In the genomic region with DNA sequence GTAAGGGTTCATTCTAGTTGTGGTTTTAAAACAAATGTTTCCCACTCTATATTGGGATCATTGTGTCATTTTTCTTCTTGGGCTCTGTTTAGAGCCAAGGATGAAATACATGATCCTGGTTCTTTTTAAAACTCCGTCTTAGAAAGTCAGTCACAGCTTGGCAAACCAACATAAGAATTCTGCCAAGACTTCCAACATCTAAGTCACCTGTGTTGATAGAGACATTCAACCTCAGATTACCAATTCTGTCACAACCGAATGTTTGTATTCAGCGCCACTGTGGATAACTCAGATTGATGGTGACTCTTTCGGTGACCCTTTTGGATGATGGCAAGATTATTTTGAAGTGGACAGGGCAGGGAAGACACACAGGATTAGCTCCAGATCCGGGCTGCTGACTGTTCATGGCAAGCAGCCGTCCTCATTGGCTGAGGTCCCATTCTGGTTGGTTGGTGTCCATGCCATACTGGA, we compare ENCODE assay signal across 19 cellular contexts.
DNase-seq lines count a peak whose midpoint lies in the region; ATAC-seq, FAIRE-seq and TF ChIP-seq lines count a peak whose summit lies in the region.
"Had no signal": no experiment of that assay in that cellular context is flagged by ENCODE, and none has a peak within 500 bp of the region (broad histone marks: within the 10 kb centered on the region; RNA-seq: fewer than 3 reads in every experiment).

No MANE protein-coding gene starts in this region.

- TF ChIP-seq EP300 in SK-N-SH (IDR thresholded peaks at IDR 0.05; ENCODE audit: borderline replicate concordance in 1 of 2, low read depth in 1 of 2, low read length in 1 of 2): no peak
- TF ChIP-seq EP300 in stomach (IDR thresholded peaks at IDR 0.05): no peak

- no peaks in the 10 kb centered on the region for H3K9me2 ChIP-seq in SK-N-SH

- H3K27me3 ChIP-seq in SK-N-SH (ENCODE audit: insufficient read depth) (no peaks in the 10 kb centered on the region), bronchial epithelial cell (ENCODE audit: control insufficient read depth, insufficient read depth, low read length) (no peaks in the 10 kb centered on the region), stomach (no peaks in the 10 kb centered on the region), vagina (no peaks in the 10 kb centered on the region)
- H3K27me3 ChIP-seq: upper lobe of right lung had no signal

- peaks cover 14% of the 10 kb centered on the region for H3F3A ChIP-seq in SK-N-SH (replicated peaks; ENCODE audit: insufficient read depth)

- H2AFZ ChIP-seq in SK-N-SH (ENCODE audit: low read depth): no peak overlapping the region

- TF ChIP-seq POLR2A in stomach (IDR thresholded peaks at IDR 0.05) (no peak), vagina (IDR thresholded peaks at IDR 0.05) (no peak)

- no peak for FAIRE-seq in bronchial epithelial cell (lab: Jason Lieb, UNC)
- FAIRE-seq: A204.1, H1, small intestine had no signal

- H3K79me2 ChIP-seq in SK-N-SH (ENCODE audit: insufficient read depth): peaks cover 16% of the 10 kb centered on the region; the same call in 1 of the 2 replicates

- CTCF ChIA-PET in SK-N-SH (lab: Yijun Ruan, JAX): no interaction called here

- POLR2A ChIA-PET in SK-N-SH (lab: Yijun Ruan, JAX): no interaction called here

- 90% methylated on average over 6 of the region's 6 CpGs for WGBS in SK-N-SH (ENCODE audit: low lambda C conversion rate)
- 26 to 45% (median 33%) methylated on average over 6 of the region's 6 CpGs for WGBS in stomach, 5 donors

- H3K9me3 ChIP-seq in SK-N-SH: no peaks in the 10 kb centered on the region
- H3K9me3 ChIP-seq in stomach: no peaks in the 10 kb centered on the region
- no peaks in the 10 kb centered on the region for H3K9me3 ChIP-seq in vagina
- H3K9me3 ChIP-seq: mucosa of descending colon, upper lobe of right lung had no signal

- H3K27ac ChIP-seq in SK-N-SH (ENCODE audit: low read depth in 2 of 2, low read length in 1 of 2): no peak overlapping the region
- peak overlapping the region; percentile 50 to 96 (median 85) for H3K27ac ChIP-seq in stomach
- no peak overlapping the region for H3K27ac ChIP-seq in vagina
- H3K27ac ChIP-seq: upper lobe of right lung had no signal

- no peak overlapping the region for H3K9ac ChIP-seq in SK-N-SH

- TF ChIP-seq CTCF in SK-N-SH (IDR thresholded peaks at IDR 0.05): no peak
- TF ChIP-seq CTCF in bronchial epithelial cell (IDR thresholded peaks at IDR 0.05; ENCODE audit: insufficient read depth, low read length, severe bottlenecking): no peak
- no peak for TF ChIP-seq CTCF in stomach (IDR thresholded peaks at IDR 0.05)
- no peak for TF ChIP-seq CTCF in vagina (IDR thresholded peaks at IDR 0.05)

- TF ChIP-seq RAD21 in SK-N-SH (IDR thresholded peaks at IDR 0.05; ENCODE audit: low read length): no peak

- ATAC-seq in SK-N-SH treated with all-trans-retinoic acid at 6 μM for 48 hours (no peak), left lobe of liver (peak; percentile 1), GM21737 (IDR thresholded peaks at IDR 0.05; ENCODE audit: unreplicated experiment) (no peak)
- ATAC-seq: mucosa of descending colon, upper lobe of right lung, WTC11 had no signal

- DNase-seq in SK-N-SH (no peak), bronchial epithelial cell (ENCODE audit: low read depth) (peak; percentile 36), left lobe of liver (ENCODE audit: low spot score) (peak; percentile 64), stomach (peak; percentile 43), NCI-H774 (lab: John Stamatoyannopoulos, UW) (no peak), vagina (ENCODE audit: extremely low spot score in 2 of 2) (no peak)
- DNase-seq: amygdala, DMS79, endodermal cell, mucosa of descending colon, NCI-H1105, NCI-H526, small intestine, upper lobe of right lung had no signal

- H3K4me3 ChIP-seq in SK-N-SH (ENCODE audit: low read depth in 2 of 2, low read length in 1 of 2): peak overlapping the region in 1 of 2 experiments; percentile 14; a peak in 1 of 4 replicates
- H3K4me3 ChIP-seq in bronchial epithelial cell (ENCODE audit: low read depth, low read length): peak overlapping the region; percentile 33
- peak overlapping the region in 3 of 4 donors; percentile 29 to 35 (median 32) for H3K4me3 ChIP-seq in stomach
- peak overlapping the region in 1 of 2 donors; percentile 18 for H3K4me3 ChIP-seq in vagina
- H3K4me3 ChIP-seq: mucosa of descending colon, upper lobe of right lung had no signal

- intact Hi-C loops in stomach (cut with DNase I; ENCODE audit: low total_unique reads) (no loop called here), vagina (cut with DNase I) (no loop called here)

- H4K20me1 ChIP-seq in SK-N-SH (ENCODE audit: insufficient read depth): no peaks in the 10 kb centered on the region

- H3K4me2 ChIP-seq in SK-N-SH: peak overlapping the region; percentile 61

- H3K4me1 ChIP-seq in SK-N-SH (ENCODE audit: control insufficient read depth in 1 of 2, insufficient read depth in 2 of 2, low read depth in 1 of 2, low read length in 1 of 2) (peaks cover 24 to 28% of the 10 kb centered on the region in 2 experiments), stomach (peaks cover 21 to 60% (median 37%) of the 10 kb centered on the region in 4 donors), vagina (peaks cover 31% of the 10 kb centered on the region)

- H3K36me3 ChIP-seq in SK-N-SH (replicated peaks in 1 of 2; ENCODE audit: control insufficient read depth in 1 of 2, insufficient read depth in 2 of 2, low read length in 1 of 2) (peaks cover 0 to 2% of the 10 kb centered on the region in 2 experiments), bronchial epithelial cell (ENCODE audit: control insufficient read depth, insufficient read depth, low read length) (peaks cover 9% of the 10 kb centered on the region), stomach (peaks cover 0 to 14% (median 9%) of the 10 kb centered on the region in 4 donors), vagina (peaks cover 0 to 2% of the 10 kb centered on the region in 2 donors)
- H3K36me3 ChIP-seq: upper lobe of right lung had no signal

TF ChIP-seq in SK-N-SH, 30 proteins besides CTCF, POLR2A, EP300 and RAD21 (continues in another document):
- TF ChIP-seq JUND (IDR thresholded peaks at IDR 0.05): no peak
- no peak for TF ChIP-seq POLR2AphosphoS5 (IDR thresholded peaks at IDR 0.05; ENCODE audit: low read depth, low read length)
- TF ChIP-seq, protein P1, sequence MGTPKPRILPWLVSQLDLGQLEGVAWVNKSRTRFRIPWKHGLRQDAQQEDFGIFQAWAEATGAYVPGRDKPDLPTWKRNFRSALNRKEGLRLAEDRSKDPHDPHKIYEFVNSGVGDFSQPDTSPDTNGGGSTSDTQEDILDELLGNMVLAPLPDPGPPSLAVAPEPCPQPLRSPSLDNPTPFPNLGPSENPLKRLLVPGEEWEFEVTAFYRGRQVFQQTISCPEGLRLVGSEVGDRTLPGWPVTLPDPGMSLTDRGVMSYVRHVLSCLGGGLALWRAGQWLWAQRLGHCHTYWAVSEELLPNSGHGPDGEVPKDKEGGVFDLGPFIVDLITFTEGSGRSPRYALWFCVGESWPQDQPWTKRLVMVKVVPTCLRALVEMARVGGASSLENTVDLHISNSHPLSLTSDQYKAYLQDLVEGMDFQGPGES (IDR thresholded peaks at IDR 0.05; ENCODE audit: low read depth, low read length): no peak
- TF ChIP-seq, protein P2, sequence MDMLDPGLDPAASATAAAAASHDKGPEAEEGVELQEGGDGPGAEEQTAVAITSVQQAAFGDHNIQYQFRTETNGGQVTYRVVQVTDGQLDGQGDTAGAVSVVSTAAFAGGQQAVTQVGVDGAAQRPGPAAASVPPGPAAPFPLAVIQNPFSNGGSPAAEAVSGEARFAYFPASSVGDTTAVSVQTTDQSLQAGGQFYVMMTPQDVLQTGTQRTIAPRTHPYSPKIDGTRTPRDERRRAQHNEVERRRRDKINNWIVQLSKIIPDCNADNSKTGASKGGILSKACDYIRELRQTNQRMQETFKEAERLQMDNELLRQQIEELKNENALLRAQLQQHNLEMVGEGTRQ (IDR thresholded peaks at IDR 0.05; ENCODE audit: borderline replicate concordance, low read depth, low read length): no peak
- TF ChIP-seq FOSL2 (IDR thresholded peaks at IDR 0.05; ENCODE audit: borderline replicate concordance, low read depth): no peak

TF ChIP-seq in SK-N-SH treated with all-trans-retinoic acid at 6 μM for 48 hours, 23 proteins besides CTCF, POLR2A, EP300 and RAD21 (continues in another document):
- TF ChIP-seq ZNF565 (CRISPR knock-in tag; conservative IDR thresholded peaks at IDR 0.05; ENCODE audit: low read depth) (no peak), ESRRG (CRISPR knock-in tag; IDR thresholded peaks at IDR 0.05) (no peak)
- TF ChIP-seq, protein P3, sequence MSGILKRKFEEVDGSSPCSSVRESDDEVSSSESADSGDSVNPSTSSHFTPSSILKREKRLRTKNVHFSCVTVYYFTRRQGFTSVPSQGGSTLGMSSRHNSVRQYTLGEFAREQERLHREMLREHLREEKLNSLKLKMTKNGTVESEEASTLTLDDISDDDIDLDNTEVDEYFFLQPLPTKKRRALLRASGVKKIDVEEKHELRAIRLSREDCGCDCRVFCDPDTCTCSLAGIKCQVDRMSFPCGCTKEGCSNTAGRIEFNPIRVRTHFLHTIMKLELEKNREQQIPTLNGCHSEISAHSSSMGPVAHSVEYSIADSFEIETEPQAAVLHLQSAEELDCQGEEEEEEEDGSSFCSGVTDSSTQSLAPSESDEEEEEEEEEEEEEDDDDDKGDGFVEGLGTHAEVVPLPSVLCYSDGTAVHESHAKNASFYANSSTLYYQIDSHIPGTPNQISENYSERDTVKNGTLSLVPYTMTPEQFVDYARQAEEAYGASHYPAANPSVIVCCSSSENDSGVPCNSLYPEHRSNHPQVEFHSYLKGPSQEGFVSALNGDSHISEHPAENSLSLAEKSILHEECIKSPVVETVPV (CRISPR knock-in tag; IDR thresholded peaks at IDR 0.05): no peak
- TF ChIP-seq, protein P4, sequence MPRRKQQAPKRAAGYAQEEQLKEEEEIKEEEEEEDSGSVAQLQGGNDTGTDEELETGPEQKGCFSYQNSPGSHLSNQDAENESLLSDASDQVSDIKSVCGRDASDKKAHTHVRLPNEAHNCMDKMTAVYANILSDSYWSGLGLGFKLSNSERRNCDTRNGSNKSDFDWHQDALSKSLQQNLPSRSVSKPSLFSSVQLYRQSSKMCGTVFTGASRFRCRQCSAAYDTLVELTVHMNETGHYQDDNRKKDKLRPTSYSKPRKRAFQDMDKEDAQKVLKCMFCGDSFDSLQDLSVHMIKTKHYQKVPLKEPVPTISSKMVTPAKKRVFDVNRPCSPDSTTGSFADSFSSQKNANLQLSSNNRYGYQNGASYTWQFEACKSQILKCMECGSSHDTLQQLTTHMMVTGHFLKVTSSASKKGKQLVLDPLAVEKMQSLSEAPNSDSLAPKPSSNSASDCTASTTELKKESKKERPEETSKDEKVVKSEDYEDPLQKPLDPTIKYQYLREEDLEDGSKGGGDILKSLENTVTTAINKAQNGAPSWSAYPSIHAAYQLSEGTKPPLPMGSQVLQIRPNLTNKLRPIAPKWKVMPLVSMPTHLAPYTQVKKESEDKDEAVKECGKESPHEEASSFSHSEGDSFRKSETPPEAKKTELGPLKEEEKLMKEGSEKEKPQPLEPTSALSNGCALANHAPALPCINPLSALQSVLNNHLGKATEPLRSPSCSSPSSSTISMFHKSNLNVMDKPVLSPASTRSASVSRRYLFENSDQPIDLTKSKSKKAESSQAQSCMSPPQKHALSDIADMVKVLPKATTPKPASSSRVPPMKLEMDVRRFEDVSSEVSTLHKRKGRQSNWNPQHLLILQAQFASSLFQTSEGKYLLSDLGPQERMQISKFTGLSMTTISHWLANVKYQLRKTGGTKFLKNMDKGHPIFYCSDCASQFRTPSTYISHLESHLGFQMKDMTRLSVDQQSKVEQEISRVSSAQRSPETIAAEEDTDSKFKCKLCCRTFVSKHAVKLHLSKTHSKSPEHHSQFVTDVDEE (CRISPR knock-in tag; IDR thresholded peaks at IDR 0.05): no peak

Comparison
In these comparisons a context has a peak if more than half of its experiments do, and no peak if none do; other contexts are left out.
1. DNase-seq: peak in bronchial epithelial cell (single experiment), left lobe of liver (single experiment) and stomach (single experiment); none in SK-N-SH (single experiment), NCI-H774 (single experiment) and vagina (0 of 2).
2. H3K27ac ChIP-seq: peak in stomach (5 of 5); none in SK-N-SH (0 of 2) and vagina (single experiment).